ENCODE assay signal across 10 cellular contexts in the genomic region with DNA sequence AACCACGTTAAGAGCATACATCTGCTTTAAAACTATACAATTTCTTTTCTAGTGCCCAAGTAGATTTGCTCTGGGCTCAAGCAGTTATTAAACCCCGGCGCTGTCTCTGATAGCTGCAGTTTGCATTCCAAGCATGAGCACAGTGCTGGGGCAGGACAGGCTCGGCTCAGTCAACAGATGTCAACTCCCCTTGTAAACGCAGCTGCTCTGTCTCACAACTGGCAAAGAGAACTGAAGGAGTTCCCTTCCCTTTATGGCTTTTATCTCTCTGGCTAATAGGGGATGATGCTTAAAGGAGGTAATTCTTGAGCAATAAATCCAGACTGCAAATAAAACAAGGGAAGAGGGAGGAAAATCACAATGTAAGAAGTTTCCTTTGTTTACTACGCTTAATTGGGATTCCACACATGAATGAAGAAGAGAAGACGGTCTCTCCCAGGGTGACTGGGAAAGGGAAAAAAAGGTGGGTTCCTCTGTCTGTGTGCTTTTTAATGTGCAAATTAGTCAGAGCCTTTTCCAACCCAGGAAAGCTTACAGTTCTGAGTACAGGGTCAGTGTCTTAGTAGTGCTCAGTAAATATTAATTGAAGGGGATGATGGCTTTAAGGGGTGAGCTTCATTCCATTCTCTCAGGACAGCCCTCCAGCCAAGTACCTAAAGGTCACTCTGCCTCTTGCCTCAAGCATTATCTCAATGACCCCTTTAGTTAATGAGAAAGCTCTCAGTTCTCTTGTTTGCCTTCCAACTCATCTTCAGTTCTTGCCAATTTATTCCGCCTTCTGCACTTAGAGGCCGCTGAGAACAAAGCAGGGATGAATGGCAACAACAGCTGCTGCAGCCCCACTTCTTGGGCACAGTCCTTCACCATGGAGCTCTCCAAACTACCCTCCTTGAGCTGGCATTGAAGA.
A peak's percentile ranks its signal among the peaks of the same experiment; 100 is the strongest.
DNase-seq lines count a peak whose midpoint lies in the region; ATAC-seq and TF ChIP-seq lines count a peak whose summit lies in the region.
"Had no signal": no experiment of that assay in that cellular context is flagged by ENCODE, and none has a peak within 500 bp of the region (broad histone marks: within the 10 kb centered on the region; RNA-seq: fewer than 3 reads in every experiment).

No MANE protein-coding gene starts in this region.

- H3K27ac Mint-ChIP-seq in activated T-helper 17 cell treated with anti-CD3 and anti-CD28 coated beads, Interleukin-2, amount 50 U/mL, for 72 hours, result no peak overlapping the region

- ATAC-seq in lower lobe of right lung (peak; percentile 81 to 83), GM21423 (IDR thresholded peaks at IDR 0.05; ENCODE audit: unreplicated experiment) (no peak)
- no peak for ATAC-seq in activated T-helper 17 cell treated with anti-CD3 and anti-CD28 coated beads, Interleukin-2, amount 50 U/mL, for 72 hours (replicated peaks)

- TF ChIP-seq CTCF in lower lobe of right lung (IDR thresholded peaks at IDR 0.05) (no peak), testis (IDR thresholded peaks at IDR 0.05) (no peak)

- H3K9me3 ChIP-seq in lower lobe of right lung, result no peaks in the 10 kb centered on the region
- no peaks in the 10 kb centered on the region for H3K9me3 ChIP-seq in testis

- WGBS in testis, 2 donors, result 20 to 21% methylated on average over 9 of the region's 9 CpGs

- H3K27me3 ChIP-seq in lower lobe of right lung (ENCODE audit: low read depth), result no peaks in the 10 kb centered on the region
- H3K27me3 ChIP-seq in testis, result no peaks in the 10 kb centered on the region
- H3K27me3 ChIP-seq: ascending aorta had no signal

- H3K36me3 ChIP-seq in lower lobe of right lung, result no peaks in the 10 kb centered on the region
- no peaks in the 10 kb centered on the region for H3K36me3 ChIP-seq in testis (ENCODE audit: low read depth, missing control alignments)
- H3K36me3 ChIP-seq: ascending aorta had no signal

- H3K4me1 Mint-ChIP-seq in activated T-helper 17 cell treated with anti-CD3 and anti-CD28 coated beads, Interleukin-2, amount 50 U/mL, for 72 hours, result no peaks in the 10 kb centered on the region

- H3K27me3 Mint-ChIP-seq in activated T-helper 17 cell treated with anti-CD3 and anti-CD28 coated beads, Interleukin-2, amount 50 U/mL, for 72 hours, result peaks cover 19% of the 10 kb centered on the region

- peak overlapping the region; percentile 58 for H3K27ac ChIP-seq in cingulate gyrus (ENCODE audit: low read depth, low read length)
- H3K27ac ChIP-seq in lower lobe of right lung, result peak overlapping the region; percentile 15
- peak overlapping the region; percentile 12 to 56 for H3K27ac ChIP-seq in testis
- H3K27ac ChIP-seq: ascending aorta had no signal

- no peak overlapping the region for H3K4me3 Mint-ChIP-seq in activated T-helper 17 cell treated with anti-CD3 and anti-CD28 coated beads, Interleukin-2, amount 50 U/mL, for 72 hours

- H3K4me1 ChIP-seq in lower lobe of right lung, result peaks cover 5% of the 10 kb centered on the region
- H3K4me1 ChIP-seq in testis, result peaks cover 22% of the 10 kb centered on the region

- no peak for TF ChIP-seq POLR2A in testis (IDR thresholded peaks at IDR 0.05)

- peaks cover 6% of the 10 kb centered on the region for H3K9me3 Mint-ChIP-seq in activated T-helper 17 cell treated with anti-CD3 and anti-CD28 coated beads, Interleukin-2, amount 50 U/mL, for 72 hours

- intact Hi-C loops in lower lobe of right lung (cut with DNase I) (no loop called here), testis (cut with DNase I; ENCODE audit: low total_unique reads) (no loop called here)

- DNase-seq in NCI-H2029 (lab: John Stamatoyannopoulos, UW) (peak; percentile 20), lower lobe of right lung (no peak), testis (peak; percentile 67), mesenteric fat pad (ENCODE audit: low spot score) (no peak)
- DNase-seq: kidney glomerular epithelial cell, NCI-H2081 treated with DMSO at 0.1 percent for 48 hours had no signal

- no peaks in the 10 kb centered on the region for H3K36me3 Mint-ChIP-seq in activated T-helper 17 cell treated with anti-CD3 and anti-CD28 coated beads, Interleukin-2, amount 50 U/mL, for 72 hours (ENCODE audit: low read depth)

- H3K4me3 ChIP-seq in lower lobe of right lung (no peak overlapping the region), testis (no peak overlapping the region)
- H3K4me3 ChIP-seq: ascending aorta had no signal

Comparison
In these comparisons a context has a peak if more than half of its experiments do, and no peak if none do; other contexts are left out.
1. DNase-seq: peak in NCI-H2029 (single experiment) and testis (single experiment); none in lower lobe of right lung (single experiment) and mesenteric fat pad (single experiment).
2. ATAC-seq: peak in lower lobe of right lung (2 of 2); none in GM21423 (single experiment) and activated T-helper 17 cell treated with anti-CD3 and anti-CD28 coated beads, Interleukin-2, amount 50 U/mL, for 72 hours (single experiment).
3. Peak in every context shown above with its lines, with median percentiles within 50 percentile points of each other: H3K27ac ChIP-seq.